Comparison of ENCODE assay signal across 30 cellular contexts in the genomic region with DNA sequence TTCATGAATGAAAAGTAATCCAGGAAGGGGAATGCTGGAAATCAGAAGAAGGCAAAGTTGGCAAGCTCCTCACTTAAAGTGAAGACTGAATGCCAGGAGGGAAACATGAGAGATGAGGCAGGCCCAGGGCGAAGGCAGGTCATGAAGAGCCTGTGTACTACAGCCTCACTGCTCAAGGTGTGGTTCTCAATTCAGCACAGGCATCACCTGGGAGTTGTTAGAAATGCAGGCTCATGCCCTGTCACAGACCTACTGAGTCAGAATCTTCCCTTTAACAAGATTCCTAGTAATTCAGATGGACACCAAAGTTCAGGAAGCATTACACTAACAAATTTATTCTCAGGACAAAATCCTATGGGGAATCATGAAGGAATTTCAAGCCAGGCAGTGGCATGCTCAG.
"Had no signal": no experiment of that assay in that cellular context is flagged by ENCODE, and none has a peak within 500 bp of the region (broad histone marks: within the 10 kb centered on the region; RNA-seq: fewer than 3 reads in every experiment).

No MANE protein-coding gene starts in this region.

- H3K36me3 ChIP-seq: esophagus muscularis mucosa, heart right ventricle, prostate gland, right atrium auricular region, tibial artery had no signal

- ATAC-seq: effector memory CD8-positive, alpha-beta T cell; heart right ventricle; left lobe of liver; mucosa of descending colon; natural killer cell treated with Interleukin-12 subunit alpha and Interleukin-12 subunit beta and Interleukin-15 and Interleukin-18, amount 100 ng/mL, for 72 hours; sciatic nerve; stimulated activated memory B cell treated with anti-CD40 and anti-IgM and Interleukin-4, amounts not matched to agents 10 μg/mL and 1 μg/mL and 100 μg/mL, for 72 hours; stimulated activated naive CD8-positive, alpha-beta T cell treated with anti-CD3 and anti-CD28 coated beads, Interleukin-15, Interleukin-2, amounts not matched to agents 100 U/mL and 50 U/mL, for 24 hours had no signal

- H3K9me3 ChIP-seq: esophagus muscularis mucosa, heart right ventricle, mucosa of descending colon, prostate gland, right atrium auricular region, testis, tibial artery had no signal

- FAIRE-seq: endometrium, urothelium cell line had no signal

- H3K27ac ChIP-seq: esophagus muscularis mucosa, heart right ventricle, prostate gland, right atrium auricular region, testis, tibial artery had no signal

- H3K4me1 ChIP-seq: prostate gland, right atrium auricular region, testis had no signal

- H3K27me3 ChIP-seq: esophagus muscularis mucosa, heart right ventricle, right atrium auricular region, testis, tibial artery had no signal

- H3K4me3 ChIP-seq: esophagus muscularis mucosa, heart right ventricle, lung, mucosa of descending colon, prostate gland, right atrium auricular region, smooth muscle cell, testis, tibial artery had no signal

- H3K4me2 ChIP-seq: smooth muscle cell had no signal

- DNase-seq: cerebellar nuclear complex; cortex of kidney; effector memory CD8-positive, alpha-beta T cell; foreskin melanocyte; glutamatergic neuron; heart right ventricle; hippocampal formation; immature natural killer cell; islet precursor cell; mesenchymal stem cell; mucosa of descending colon; naive B cell; nucleus accumbens; stimulated activated CD4-positive, alpha-beta T cell treated with anti-CD3 and anti-CD28 coated beads, Interleukin-2, amount 100 ng/mL, for 24 hours; stimulated activated CD4-positive, alpha-beta T cell treated with anti-CD3 and anti-CD28 coated beads, Interleukin-4, amount 100 ng/mL, for 4 hours; stimulated activated naive CD8-positive, alpha-beta T cell treated with anti-CD3 and anti-CD28 coated beads, Interleukin-15, Interleukin-2, amounts not matched to agents 100 U/mL and 50 U/mL, for 24 hours; substantia nigra; testis; tibial artery had no signal
